ENCODE assay signal across 19 cellular contexts in genomic region chr11:17922474-17922788, GRCh38.
"Had no signal": no experiment of that assay in that cellular context is flagged by ENCODE, and none has a peak within 500 bp of the region (broad histone marks: within the 10 kb centered on the region; RNA-seq: fewer than 3 reads in every experiment).

No MANE protein-coding gene starts in this region.

- H3K27me3 Mint-ChIP-seq: activated CD4-positive, alpha-beta T cell treated with anti-CD3 and anti-CD28 coated beads, Interleukin-2, amount 10 ng/mL, durations not matched to agents 24 days and 14 days; stimulated activated memory B cell treated with anti-CD40 and anti-IgM and Interleukin-4, amounts not matched to agents 10 μg/mL and 1 μg/mL and 100 μg/mL, for 72 hours had no signal

- H3K36me3 ChIP-seq: pancreas, thyroid gland, uterus had no signal

- DNase-seq: activated CD4-positive, alpha-beta T cell treated with anti-CD3 and anti-CD28 coated beads, Interleukin-2, amount 10 ng/mL, durations not matched to agents 24 days and 14 days; activated CD8-positive, alpha-beta memory T cell treated with anti-CD3 and anti-CD28 coated beads, Interleukin-2, amount 50 U/mL, for 4 hours; activated CD8-positive, alpha-beta T cell treated with anti-CD3 and anti-CD28 coated beads, Interleukin-2, amount 10 ng/mL, durations not matched to agents 7 days and 5 days; activated effector memory CD4-positive, alpha-beta T cell treated with anti-CD3 and anti-CD28 coated beads, Interleukin-2, amount 50 U/mL, for 16 hours; activated T-cell treated with anti-CD3 and anti-CD28 coated beads, Interleukin-2, amount 50 U/mL, for 48 hours; amniotic stem cell; central memory CD4-positive, alpha-beta T cell; cortex of kidney; effector CD4-positive, alpha-beta T cell; foreskin melanocyte; stimulated activated CD4-positive, alpha-beta T cell treated with anti-CD3 and anti-CD28 coated beads, Interleukin-2, amount 100 ng/mL, for 48 hours; T-helper 2 cell; uterus had no signal

- H3K4me3 ChIP-seq: heart right ventricle, pancreas, thyroid gland, uterus had no signal

- ATAC-seq: activated CD8-positive, alpha-beta T cell treated with anti-CD3 and anti-CD28 coated beads, Interleukin-2, amount 10 ng/mL, durations not matched to agents 7 days and 5 days; activated naive CD4-positive, alpha-beta T cell treated with anti-CD3 and anti-CD28 coated beads, Interleukin-2, amount 50 U/mL, for 72 hours; stimulated activated memory B cell treated with anti-CD40 and anti-IgM and Interleukin-4, amounts not matched to agents 10 μg/mL and 1 μg/mL and 100 μg/mL, for 72 hours had no signal

- H3K4me1 Mint-ChIP-seq: activated CD4-positive, alpha-beta T cell treated with anti-CD3 and anti-CD28 coated beads, Interleukin-2, amount 10 ng/mL, durations not matched to agents 24 days and 14 days had no signal

- H3K4me1 ChIP-seq: uterus had no signal

- H3K9me3 Mint-ChIP-seq: activated CD4-positive, alpha-beta T cell treated with anti-CD3 and anti-CD28 coated beads, Interleukin-2, amount 10 ng/mL, durations not matched to agents 24 days and 14 days; activated naive CD4-positive, alpha-beta T cell treated with anti-CD3 and anti-CD28 coated beads, Interleukin-2, amount 50 U/mL, for 72 hours; neural crest cell; stimulated activated memory B cell treated with anti-CD40 and anti-IgM and Interleukin-4, amounts not matched to agents 10 μg/mL and 1 μg/mL and 100 μg/mL, for 72 hours had no signal

- H3K4me3 Mint-ChIP-seq: activated CD4-positive, alpha-beta T cell treated with anti-CD3 and anti-CD28 coated beads, Interleukin-2, amount 10 ng/mL, durations not matched to agents 24 days and 14 days; activated CD8-positive, alpha-beta T cell treated with anti-CD3 and anti-CD28 coated beads, Interleukin-2, amount 10 ng/mL, durations not matched to agents 7 days and 5 days; stimulated activated memory B cell treated with anti-CD40 and anti-IgM and Interleukin-4, amounts not matched to agents 10 μg/mL and 1 μg/mL and 100 μg/mL, for 72 hours had no signal

- H3K27me3 ChIP-seq: heart right ventricle, pancreas, thyroid gland, uterus had no signal

- H3K27ac ChIP-seq: thyroid gland, uterus had no signal

- H3K27ac Mint-ChIP-seq: activated CD4-positive, alpha-beta T cell treated with anti-CD3 and anti-CD28 coated beads, Interleukin-2, amount 10 ng/mL, durations not matched to agents 24 days and 14 days; activated CD8-positive, alpha-beta T cell treated with anti-CD3 and anti-CD28 coated beads, Interleukin-2, amount 10 ng/mL, durations not matched to agents 7 days and 5 days; stimulated activated memory B cell treated with anti-CD40 and anti-IgM and Interleukin-4, amounts not matched to agents 10 μg/mL and 1 μg/mL and 100 μg/mL, for 72 hours had no signal

- H3K9me3 ChIP-seq: heart right ventricle, pancreas, thyroid gland, uterus had no signal
